ENCODE assay signal across 26 cellular contexts in genomic region chr1:168474322-168474721, GRCh38.
DNase-seq lines count a peak whose midpoint lies in the region; ATAC-seq, FAIRE-seq and TF ChIP-seq lines count a peak whose summit lies in the region.
"Had no signal": no experiment of that assay in that cellular context is flagged by ENCODE, and none has a peak within 500 bp of the region (broad histone marks: within the 10 kb centered on the region; RNA-seq: fewer than 3 reads in every experiment).

No MANE protein-coding gene starts in this region.

- TF ChIP-seq RAD21 in HepG2 (CRISPR knock-in tag; IDR thresholded peaks at IDR 0.05) = no peak
- TF ChIP-seq RAD21 in K562 (CRISPR knock-in tag; conservative IDR thresholded peaks at IDR 0.05 in 1 of 2, IDR thresholded peaks at IDR 0.05 in 1 of 2) = no peak

- peak overlapping the region; percentile 61 for H3K18ac ChIP-seq in trophoblast cell (ENCODE audit: low read length)

- no peak overlapping the region for H3K4me2 ChIP-seq in HepG2 (ENCODE audit: low read depth, low read length)
- H3K4me2 ChIP-seq in K562 (ENCODE audit: insufficient read depth, low read length) = no peak overlapping the region
- no peak overlapping the region for H3K4me2 ChIP-seq in trophoblast cell (ENCODE audit: low read length)
- H3K4me2 ChIP-seq: BLaER1 had no signal

- H2BK120ac ChIP-seq in trophoblast cell (ENCODE audit: insufficient read depth, low read length, poor library complexity) = peak overlapping the region; percentile 5

- no peak overlapping the region for H4K8ac ChIP-seq in trophoblast cell (ENCODE audit: low read depth, low read length)

- TF ChIP-seq POLR2A in HepG2 (IDR thresholded peaks at IDR 0.05; ENCODE audit: insufficient read depth in 1 of 2, low read depth in 2 of 2, low read length in 2 of 2) (no peak), right lobe of liver (IDR thresholded peaks at IDR 0.05) (no peak), K562 (conservative IDR thresholded peaks at IDR 0.05) (no peak)

- H3K27me3 Mint-ChIP-seq in activated CD8-positive, alpha-beta T cell treated with anti-CD3 and anti-CD28 coated beads for 36 hours = no peaks in the 10 kb centered on the region
- no peaks in the 10 kb centered on the region for H3K27me3 Mint-ChIP-seq in activated CD4-positive, alpha-beta T cell treated with anti-CD3 and anti-CD28 coated beads, Interleukin-2, amount 10 ng/mL, durations not matched to agents 24 days and 14 days
- H3K27me3 Mint-ChIP-seq: CD4-positive, alpha-beta memory T cell; CD4-positive, CD25-positive, alpha-beta regulatory T cell; CD8-positive, alpha-beta memory T cell had no signal

- TF ChIP-seq CTCF in HepG2 (CRISPR knock-in tag; IDR thresholded peaks at IDR 0.05) = no peak
- TF ChIP-seq CTCF in right lobe of liver (IDR thresholded peaks at IDR 0.05) = no peak
- no peak for TF ChIP-seq CTCF in K562 (IDR thresholded peaks at IDR 0.05 in 2 of 3, conservative IDR thresholded peaks at IDR 0.05 in 1 of 3; ENCODE audit: insufficient read depth in 2 of 3, low read depth in 1 of 3, low read length in 3 of 3)
- TF ChIP-seq CTCF in ascending aorta (IDR thresholded peaks at IDR 0.05) = no peak
- TF ChIP-seq CTCF in activated CD8-positive, alpha-beta T cell treated with anti-CD3 and anti-CD28 coated beads for 36 hours (IDR thresholded peaks at IDR 0.05) = no peak

- no peak overlapping the region for H4K12ac ChIP-seq in trophoblast cell (ENCODE audit: low read depth, low read length)

- H4K91ac ChIP-seq in trophoblast cell (ENCODE audit: low read depth, low read length) = no peak overlapping the region

- FAIRE-seq in HepG2 (lab: Jason Lieb, UNC) (no peak), K562 (lab: Jason Lieb, UNC) (no peak), urothelium cell line (lab: Jason Lieb, UNC) (peak; percentile 5)
- FAIRE-seq: A204.1, D721Med, G401.6, GM12891, GM19239 had no signal

- peaks cover 2% of the 10 kb centered on the region for H3K79me1 ChIP-seq in trophoblast cell (ENCODE audit: low read length)

- H3K23ac ChIP-seq in trophoblast cell (ENCODE audit: low read length) = no peak overlapping the region

- in situ Hi-C loops in HepG2 (cut with HindIII; ENCODE audit: extremely low pct_ligation_motif_present, low pct_unique_long_range_greater_than_20kb) (no loop called here), K562 (cut with MboI) (no loop called here)

- peaks cover 5% of the 10 kb centered on the region for H3K36me3 Mint-ChIP-seq in activated CD8-positive, alpha-beta T cell treated with anti-CD3 and anti-CD28 coated beads for 36 hours (ENCODE audit: low read depth)
- H3K36me3 Mint-ChIP-seq in activated CD4-positive, alpha-beta T cell treated with anti-CD3 and anti-CD28 coated beads, Interleukin-2, amount 10 ng/mL, durations not matched to agents 24 days and 14 days (ENCODE audit: low read depth) = peaks cover 18% of the 10 kb centered on the region

- H2AFZ ChIP-seq in HepG2 (ENCODE audit: low read length) (no peak overlapping the region), K562 (ENCODE audit: low read depth, low read length) (no peak overlapping the region), trophoblast cell (ENCODE audit: insufficient read depth, low read length, poor library complexity) (no peak overlapping the region)

- BruUV-seq in HepG2 (replicated peaks; lab: Mats Ljungman, UMichigan) = no TSS peak
- BruUV-seq in K562 (replicated peaks; lab: Mats Ljungman, UMichigan) = no TSS peak

- WGBS in HepG2 (ENCODE audit: low lambda C conversion rate) = 100% methylated on average over 1 of the region's 1 CpG
- no CpG with 5 or more reads among the region's 1 CpG for WGBS in right lobe of liver (ENCODE audit: insufficient coverage, low coverage, low lambda C conversion rate, missing lambda C conversion rate)
- WGBS in K562 (ENCODE audit: insufficient coverage, low coverage, missing lambda C conversion rate) = 38% methylated on average over 1 of the region's 1 CpG
- no CpG with 5 or more reads among the region's 1 CpG for WGBS in trophoblast cell (ENCODE audit: extremely low coverage, insufficient coverage, insufficient read length)

- H3K4me3 Mint-ChIP-seq in activated CD8-positive, alpha-beta T cell treated with anti-CD3 and anti-CD28 coated beads for 36 hours = no peak overlapping the region
- H3K4me3 Mint-ChIP-seq in activated CD4-positive, alpha-beta T cell treated with anti-CD3 and anti-CD28 coated beads, Interleukin-2, amount 10 ng/mL, durations not matched to agents 24 days and 14 days = no peak overlapping the region
- H3K4me3 Mint-ChIP-seq: CD14-positive monocyte; CD4-positive, alpha-beta memory T cell; CD4-positive, CD25-positive, alpha-beta regulatory T cell; CD8-positive, alpha-beta memory T cell had no signal

- H3K79me2 ChIP-seq in HepG2 (ENCODE audit: insufficient read depth, low read length) (peaks cover 2% of the 10 kb centered on the region), K562 (ENCODE audit: control insufficient read depth, insufficient read depth, low read length) (no peaks in the 10 kb centered on the region), trophoblast cell (ENCODE audit: control insufficient read depth, insufficient read depth, low read length, poor library complexity) (no peaks in the 10 kb centered on the region)

- no peaks in the 10 kb centered on the region for H4K20me1 ChIP-seq in HepG2 (ENCODE audit: insufficient read depth, low read length)
- H4K20me1 ChIP-seq in K562 (replicated peaks; ENCODE audit: control insufficient read depth, insufficient read depth, low read length) = no peaks in the 10 kb centered on the region
- H4K20me1 ChIP-seq: BLaER1 had no signal

- ATAC-seq in HepG2 (no peak), right lobe of liver (no peak), K562 (no peak)
- no peak for ATAC-seq in activated CD8-positive, alpha-beta T cell treated with anti-CD3 and anti-CD28 coated beads for 36 hours

- H3K4me3 ChIP-seq in HepG2 (replicated peaks in 1 of 3; ENCODE audit: insufficient read depth in 1 of 3, low read depth in 2 of 3, low read length in 3 of 3) = no peak overlapping the region
- H3K4me3 ChIP-seq in right lobe of liver = no peak overlapping the region
- H3K4me3 ChIP-seq in K562 = no peak overlapping the region
- no peak overlapping the region for H3K4me3 ChIP-seq in trophoblast cell (ENCODE audit: low read depth, low read length)
- H3K4me3 ChIP-seq in ascending aorta = no peak overlapping the region
- H3K4me3 ChIP-seq: BLaER1 had no signal

- H3K9me1 ChIP-seq in K562 (ENCODE audit: control insufficient read depth, insufficient read depth, low read length) = no peaks in the 10 kb centered on the region

- H3K9ac ChIP-seq in HepG2 (ENCODE audit: insufficient read depth, low read depth, low read length) (no peak overlapping the region), K562 (ENCODE audit: insufficient read depth in 1 of 2, low read depth in 2 of 2, low read length in 2 of 2) (no peak overlapping the region), trophoblast cell (ENCODE audit: low read length) (no peak overlapping the region)
- H3K9ac ChIP-seq: BLaER1 had no signal

- H3K27me3 ChIP-seq in HepG2 (ENCODE audit: control insufficient read depth in 1 of 2, insufficient read depth in 2 of 2, low read length in 2 of 2) (no peaks in the 10 kb centered on the region), right lobe of liver (no peaks in the 10 kb centered on the region), K562 (ENCODE audit: control insufficient read depth in 2 of 2, insufficient read depth in 2 of 2, low read length in 2 of 2) (0 out of 5 replicates have a peak, but pooled peaks cover 0 to 4% of the 10 kb centered on the region in 2 experiments), trophoblast cell (ENCODE audit: insufficient read depth, low read length) (no peaks in the 10 kb centered on the region), ascending aorta (no peaks in the 10 kb centered on the region)
- H3K27me3 ChIP-seq: BE2C, BLaER1 had no signal

- H2BK5ac ChIP-seq in trophoblast cell (ENCODE audit: low read depth, low read length, poor library complexity) = no peak overlapping the region

- DNase-seq in HepG2 (ENCODE audit: low spot score) (no peak), right lobe of liver (no peak), K562 (ENCODE audit: extremely low read depth in 1 of 4, low spot score in 3 of 4) (no peak), trophoblast cell (no peak), urothelium cell line (ENCODE audit: low spot score) (no peak), ascending aorta (ENCODE audit: low spot score in 2 of 2) (no peak)
- no peak for DNase-seq in activated CD8-positive, alpha-beta T cell treated with anti-CD3 and anti-CD28 coated beads for 36 hours
- DNase-seq in activated CD4-positive, alpha-beta T cell treated with anti-CD3 and anti-CD28 coated beads, Interleukin-2, amount 10 ng/mL, durations not matched to agents 24 days and 14 days = no peak
- DNase-seq: 8988T; ACHN; BE2C; C1 segment of cervical spinal cord; Caco-2; Calu3; CD4-positive, alpha-beta memory T cell; CD4-positive, CD25-positive, alpha-beta regulatory T cell; CD8-positive, alpha-beta memory T cell; DMS79 treated with DMSO at 0.1 percent for 48 hours; GF-D8 had no signal

- CTCF ChIA-PET in HepG2 (lab: Yijun Ruan, JAX; ENCODE audit: low intra/inter-chr PET ratio, low total read pairs) (no interaction called here), K562 (lab: Yijun Ruan, JAX; ENCODE audit: low intra/inter-chr PET ratio) (no interaction called here)
- CTCF ChIA-PET in activated CD8-positive, alpha-beta T cell treated with anti-CD3 and anti-CD28 coated beads for 36 hours (lab: Charles Lee) = no interaction called here

- H3K36me3 ChIP-seq in HepG2 (replicated peaks in 1 of 2; ENCODE audit: control insufficient read depth in 1 of 2, insufficient read depth in 2 of 2, low read length in 2 of 2) (0 out of 5 replicates have a peak, but pooled peaks cover 1 to 2% of the 10 kb centered on the region in 2 experiments), right lobe of liver (no peaks in the 10 kb centered on the region), K562 (ENCODE audit: control insufficient read depth, insufficient read depth, low read length) (no peaks in the 10 kb centered on the region), trophoblast cell (ENCODE audit: control insufficient read depth in 1 of 2, insufficient read depth in 2 of 2, low read length in 2 of 2) (peaks cover 2 to 3% of the 10 kb centered on the region in 2 experiments), ascending aorta (no peaks in the 10 kb centered on the region)
- H3K36me3 ChIP-seq: BE2C, BLaER1 had no signal

- H3K9me3 ChIP-seq in HepG2 (ENCODE audit: low read length) = peaks cover 12% of the 10 kb centered on the region
- H3K9me3 ChIP-seq in right lobe of liver = no peaks in the 10 kb centered on the region
- peaks cover 5% of the 10 kb centered on the region for H3K9me3 ChIP-seq in K562 (replicated peaks; ENCODE audit: control insufficient read depth, insufficient read depth, low read depth, low read length)
- H3K9me3 ChIP-seq in trophoblast cell (ENCODE audit: insufficient read depth, low read depth, low read length) = peaks cover 7% of the 10 kb centered on the region
- no peaks in the 10 kb centered on the region for H3K9me3 ChIP-seq in ascending aorta
- H3K9me3 ChIP-seq: BE2C had no signal

- H3K4ac ChIP-seq in trophoblast cell (ENCODE audit: low read depth, low read length) = no peak overlapping the region

- H3K4me1 Mint-ChIP-seq in activated CD8-positive, alpha-beta T cell treated with anti-CD3 and anti-CD28 coated beads for 36 hours (ENCODE audit: low read depth) = peaks cover 42% of the 10 kb centered on the region
- H3K4me1 Mint-ChIP-seq in activated CD4-positive, alpha-beta T cell treated with anti-CD3 and anti-CD28 coated beads, Interleukin-2, amount 10 ng/mL, durations not matched to agents 24 days and 14 days = peaks cover 29% of the 10 kb centered on the region

- no peak overlapping the region for H2BK12ac ChIP-seq in trophoblast cell (ENCODE audit: low read length)

- TF ChIP-seq EP300 in HepG2 (IDR thresholded peaks at IDR 0.05; ENCODE audit: low read depth in 2 of 2, low read length in 2 of 2) (no peak), HepG2 (CRISPR knock-in tag; IDR thresholded peaks at IDR 0.05; ENCODE audit: borderline replicate concordance) (no peak), K562 (IDR thresholded peaks at IDR 0.05; ENCODE audit: low read length) (no peak)

- H3K4me1 ChIP-seq in HepG2 (ENCODE audit: insufficient read depth, low read length) (peaks cover 81% of the 10 kb centered on the region), right lobe of liver (peaks cover 0 to 4% (median 0%) of the 10 kb centered on the region in 4 donors), K562 (replicated peaks in 1 of 2; ENCODE audit: control insufficient read depth in 2 of 2, insufficient read depth in 2 of 2, low read length in 2 of 2) (peaks cover 0 to 20% of the 10 kb centered on the region in 2 experiments; a peak in 4 of 5 replicates), trophoblast cell (ENCODE audit: control insufficient read depth in 1 of 2, insufficient read depth in 2 of 2, low read length in 2 of 2) (no peaks in the 10 kb centered on the region), ascending aorta (peaks cover 3 to 15% of the 10 kb centered on the region in 2 donors)
- H3K4me1 ChIP-seq: BLaER1 had no signal

- H3K27ac ChIP-seq in HepG2 (ENCODE audit: extremely low read length, insufficient read depth, low read length) (no peak overlapping the region), right lobe of liver (no peak overlapping the region), K562 (ENCODE audit: extremely low read depth, low read depth, low read length) (no peak overlapping the region), trophoblast cell (ENCODE audit: low read depth, low read length) (no peak overlapping the region), ascending aorta (no peak overlapping the region)
- H3K27ac ChIP-seq: BLaER1 had no signal

- H3K27ac Mint-ChIP-seq in activated CD8-positive, alpha-beta T cell treated with anti-CD3 and anti-CD28 coated beads for 36 hours = no peak overlapping the region
- H3K27ac Mint-ChIP-seq in activated CD4-positive, alpha-beta T cell treated with anti-CD3 and anti-CD28 coated beads, Interleukin-2, amount 10 ng/mL, durations not matched to agents 24 days and 14 days = no peak overlapping the region

- peaks cover 16% of the 10 kb centered on the region for H3K9me3 Mint-ChIP-seq in activated CD8-positive, alpha-beta T cell treated with anti-CD3 and anti-CD28 coated beads for 36 hours
- H3K9me3 Mint-ChIP-seq in activated CD4-positive, alpha-beta T cell treated with anti-CD3 and anti-CD28 coated beads, Interleukin-2, amount 10 ng/mL, durations not matched to agents 24 days and 14 days = peaks cover 20% of the 10 kb centered on the region

- intact Hi-C loops in HepG2 (cut with micrococcal nuclease; ENCODE audit: unreplicated experiment) = no loop called here
- intact Hi-C loops in right lobe of liver (cut with DNase I) = no loop called here
- intact Hi-C loops in K562 (cut with micrococcal nuclease) = no loop called here
- intact Hi-C loops in ascending aorta (cut with DNase I) = no loop called here
- intact Hi-C loops in activated CD8-positive, alpha-beta T cell treated with anti-CD3 and anti-CD28 coated beads for 36 hours (cut with micrococcal nuclease) = no loop called here
- intact Hi-C loops in activated CD4-positive, alpha-beta T cell treated with anti-CD3 and anti-CD28 coated beads, Interleukin-2, amount 10 ng/mL, durations not matched to agents 24 days and 14 days (cut with micrococcal nuclease) = loop anchor here (5.0 kb wide), 1 partner anchor 98 kb away; no protein-coding TSS in a partner anchor

- H3K14ac ChIP-seq in trophoblast cell (ENCODE audit: low read length) = no peak overlapping the region

- H2AK5ac ChIP-seq in trophoblast cell (ENCODE audit: low read length) = no peak overlapping the region

- POLR2A ChIA-PET in HepG2 (lab: Yijun Ruan, JAX) (no interaction called here), K562 (lab: Yijun Ruan, JAX) (no interaction called here)
- POLR2A ChIA-PET in activated CD8-positive, alpha-beta T cell treated with anti-CD3 and anti-CD28 coated beads for 36 hours (lab: Charles Lee) = no interaction called here

Comparison
In these comparisons a context has a peak if more than half of its experiments do, and no peak if none do; other contexts are left out.
1. Of the 241 proteins assayed by ChIP-seq in both HepG2 and K562: peak only in HepG2: none; only in K562: CBX5 and ZFP36; in both: none; in neither: 239.